In the genomic region with DNA sequence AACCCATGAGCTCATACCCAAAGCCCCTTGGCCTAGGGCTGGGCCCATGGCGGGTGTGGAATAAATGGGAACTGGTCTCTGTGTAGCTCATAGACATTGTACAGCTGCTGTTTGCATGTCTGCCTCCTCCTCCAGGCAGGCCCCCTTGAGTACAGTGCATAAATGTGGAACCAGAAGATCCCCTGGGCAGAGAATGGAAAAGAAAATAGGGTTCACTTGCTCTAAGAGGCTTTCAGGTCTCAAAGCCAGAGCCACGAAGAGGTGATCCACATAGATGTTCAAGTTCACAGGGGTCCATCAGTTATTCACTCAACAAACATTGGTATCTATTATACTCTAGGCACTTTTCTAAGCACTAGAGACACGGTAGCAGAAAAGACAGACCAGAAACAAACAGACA, we compare ENCODE assay signal across 3 cellular contexts.
TF ChIP-seq lines count a peak whose summit lies in the region.

No MANE protein-coding gene starts in this region.

TF ChIP-seq in HepG2, 621 proteins besides CTCF, POLR2A, EP300 and RAD21:
- TF ChIP-seq SOX5 (CRISPR knock-in tag; IDR thresholded peaks at IDR 0.05; ENCODE audit: borderline replicate concordance) (no peak), AKAP8 (CRISPR knock-in tag; IDR thresholded peaks at IDR 0.05) (no peak), CCDC6 (CRISPR knock-in tag; IDR thresholded peaks at IDR 0.05) (no peak), ZNF3 (CRISPR knock-in tag; IDR thresholded peaks at IDR 0.05) (peak; percentile 82; the same call in 1 of the 2 replicates), ZNF883 (CRISPR knock-in tag; IDR thresholded peaks at IDR 0.05; ENCODE audit: not compliant biosample characterization) (no peak), ZSCAN22 (CRISPR knock-in tag; IDR thresholded peaks at IDR 0.05) (no peak)

TF ChIP-seq in A549, 52 proteins besides CTCF, POLR2A, EP300 and RAD21:
- TF ChIP-seq ZFP36 (IDR thresholded peaks at IDR 0.05; ENCODE audit: borderline replicate concordance, partially characterized antibody), result peak; percentile 48
- no peak for TF ChIP-seq MAFK (IDR thresholded peaks at IDR 0.05; ENCODE audit: partially characterized antibody)

TF ChIP-seq in K562, 482 proteins besides CTCF, POLR2A, EP300 and RAD21:
- no peak for TF ChIP-seq CHD1 (IDR thresholded peaks at IDR 0.05; ENCODE audit: low read length)
- no peak for TF ChIP-seq PML (IDR thresholded peaks at IDR 0.05; ENCODE audit: low read length)
- TF ChIP-seq, protein P1, sequence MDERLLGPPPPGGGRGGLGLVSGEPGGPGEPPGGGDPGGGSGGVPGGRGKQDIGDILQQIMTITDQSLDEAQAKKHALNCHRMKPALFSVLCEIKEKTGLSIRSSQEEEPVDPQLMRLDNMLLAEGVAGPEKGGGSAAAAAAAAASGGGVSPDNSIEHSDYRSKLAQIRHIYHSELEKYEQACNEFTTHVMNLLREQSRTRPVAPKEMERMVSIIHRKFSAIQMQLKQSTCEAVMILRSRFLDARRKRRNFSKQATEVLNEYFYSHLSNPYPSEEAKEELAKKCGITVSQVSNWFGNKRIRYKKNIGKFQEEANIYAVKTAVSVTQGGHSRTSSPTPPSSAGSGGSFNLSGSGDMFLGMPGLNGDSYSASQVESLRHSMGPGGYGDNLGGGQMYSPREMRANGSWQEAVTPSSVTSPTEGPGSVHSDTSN (CRISPR knock-in tag; IDR thresholded peaks at IDR 0.05; ENCODE audit: low read depth), result no peak
- TF ChIP-seq, protein P1 (tag; conservative IDR thresholded peaks at IDR 0.05; ENCODE audit: low read depth), result no peak
- TF ChIP-seq ZNF431 (CRISPR knock-in tag; IDR thresholded peaks at IDR 0.05), result no peak
- TF ChIP-seq SPI1 (IDR thresholded peaks at IDR 0.05; ENCODE audit: borderline replicate concordance, low read depth, low read length), result no peak
- peak; percentile 83 for TF ChIP-seq ZNF3 (CRISPR knock-in tag; IDR thresholded peaks at IDR 0.05)
- TF ChIP-seq, protein P2, sequence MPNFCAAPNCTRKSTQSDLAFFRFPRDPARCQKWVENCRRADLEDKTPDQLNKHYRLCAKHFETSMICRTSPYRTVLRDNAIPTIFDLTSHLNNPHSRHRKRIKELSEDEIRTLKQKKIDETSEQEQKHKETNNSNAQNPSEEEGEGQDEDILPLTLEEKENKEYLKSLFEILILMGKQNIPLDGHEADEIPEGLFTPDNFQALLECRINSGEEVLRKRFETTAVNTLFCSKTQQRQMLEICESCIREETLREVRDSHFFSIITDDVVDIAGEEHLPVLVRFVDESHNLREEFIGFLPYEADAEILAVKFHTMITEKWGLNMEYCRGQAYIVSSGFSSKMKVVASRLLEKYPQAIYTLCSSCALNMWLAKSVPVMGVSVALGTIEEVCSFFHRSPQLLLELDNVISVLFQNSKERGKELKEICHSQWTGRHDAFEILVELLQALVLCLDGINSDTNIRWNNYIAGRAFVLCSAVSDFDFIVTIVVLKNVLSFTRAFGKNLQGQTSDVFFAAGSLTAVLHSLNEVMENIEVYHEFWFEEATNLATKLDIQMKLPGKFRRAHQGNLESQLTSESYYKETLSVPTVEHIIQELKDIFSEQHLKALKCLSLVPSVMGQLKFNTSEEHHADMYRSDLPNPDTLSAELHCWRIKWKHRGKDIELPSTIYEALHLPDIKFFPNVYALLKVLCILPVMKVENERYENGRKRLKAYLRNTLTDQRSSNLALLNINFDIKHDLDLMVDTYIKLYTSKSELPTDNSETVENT (CRISPR knock-in tag; IDR thresholded peaks at IDR 0.05), result no peak
- TF ChIP-seq CHD2 (IDR thresholded peaks at IDR 0.05; ENCODE audit: low read depth, low read length), result no peak
- no peak for TF ChIP-seq ADNP (tag; IDR thresholded peaks at IDR 0.05)
- no peak for TF ChIP-seq BHLHE40 (IDR thresholded peaks at IDR 0.05; ENCODE audit: low read length)
- TF ChIP-seq ZC3H11A (IDR thresholded peaks at IDR 0.05; ENCODE audit: low read depth, low read length), result no peak
- peak; percentile 53; the same call in 1 of the 2 replicates for TF ChIP-seq BCOR (IDR thresholded peaks at IDR 0.05)
- TF ChIP-seq ZNF583 (CRISPR knock-in tag; IDR thresholded peaks at IDR 0.05), result no peak
- TF ChIP-seq ZNF778 (CRISPR knock-in tag; IDR thresholded peaks at IDR 0.05), result no peak
- TF ChIP-seq ZFP36 (IDR thresholded peaks at IDR 0.05; ENCODE audit: low read depth, low read length, partially characterized antibody), result peak; percentile 86
- peak; percentile 65; the same call in 1 of the 2 replicates for TF ChIP-seq ZNF436 (CRISPR knock-in tag; IDR thresholded peaks at IDR 0.05)
- TF ChIP-seq MYC (IDR thresholded peaks at IDR 0.05; ENCODE audit: low read depth, low read length), result no peak
- no peak for TF ChIP-seq MYC (CRISPR knock-in tag; IDR thresholded peaks at IDR 0.05; ENCODE audit: borderline replicate concordance, low read depth)
- peak; percentile 90 for TF ChIP-seq RBM25 (IDR thresholded peaks at IDR 0.05; ENCODE audit: low read depth, low read length, severe bottlenecking)
- TF ChIP-seq SIN3A (IDR thresholded peaks at IDR 0.05; ENCODE audit: borderline replicate concordance in 2 of 2, control insufficient read depth in 1 of 2, low read depth in 2 of 2, low read length in 2 of 2), result no peak
- TF ChIP-seq, protein P3, sequence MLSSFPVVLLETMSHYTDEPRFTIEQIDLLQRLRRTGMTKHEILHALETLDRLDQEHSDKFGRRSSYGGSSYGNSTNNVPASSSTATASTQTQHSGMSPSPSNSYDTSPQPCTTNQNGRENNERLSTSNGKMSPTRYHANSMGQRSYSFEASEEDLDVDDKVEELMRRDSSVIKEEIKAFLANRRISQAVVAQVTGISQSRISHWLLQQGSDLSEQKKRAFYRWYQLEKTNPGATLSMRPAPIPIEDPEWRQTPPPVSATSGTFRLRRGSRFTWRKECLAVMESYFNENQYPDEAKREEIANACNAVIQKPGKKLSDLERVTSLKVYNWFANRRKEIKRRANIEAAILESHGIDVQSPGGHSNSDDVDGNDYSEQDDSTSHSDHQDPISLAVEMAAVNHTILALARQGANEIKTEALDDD (IDR thresholded peaks at IDR 0.05), result no peak
- TF ChIP-seq CREM (IDR thresholded peaks at IDR 0.05; ENCODE audit: low read depth), result no peak
- TF ChIP-seq KDM1A (IDR thresholded peaks at IDR 0.05), result no peak
